ENCODE assay signal across 16 cellular contexts in genomic region chr5:139297439-139298133, GRCh38. TPM values are rescaled to one million over a fixed set of nuclear protein-coding genes. Genes with fewer than 3 reads are reported as not detected.
DNase-seq lines count a peak whose midpoint lies in the region; ATAC-seq, FAIRE-seq and TF ChIP-seq lines count a peak whose summit lies in the region.
"Had no signal": no experiment of that assay in that cellular context is flagged by ENCODE, and none has a peak within 500 bp of the region (broad histone marks: within the 10 kb centered on the region; RNA-seq: fewer than 3 reads in every experiment).

No MANE protein-coding gene starts in this region.

- DNase-seq in MCF 10A (ENCODE audit: unreplicated experiment) = no peak
- DNase-seq in mammary epithelial cell = no peak
- no peak for DNase-seq in activated CD4-positive, alpha-beta memory T cell treated with anti-CD3 and anti-CD28 coated beads for 36 hours
- DNase-seq in keratinocyte (ENCODE audit: low read depth, low spot score) = no peak
- DNase-seq in thoracic aorta (ENCODE audit: low spot score) = no peak
- DNase-seq in SKM-1 treated with dmso at 0.1 percent for 144 hours (lab: John Stamatoyannopoulos, UW; ENCODE audit: unreplicated experiment) = no peak
- no peak for DNase-seq in Right ventricle myocardium superior
- DNase-seq in germinal center (ENCODE audit: low spot score) = no peak
- DNase-seq: activated CD4-positive, CD25-positive, alpha-beta regulatory T cell treated with anti-CD3 and anti-CD28 coated beads, Interleukin-2, amount 50 U/mL, for 72 hours; heart left ventricle; midbrain; NCI-H2227 treated with DMSO at 0.1 percent for 48 hours; transverse colon had no signal

- peaks cover 56% of the 10 kb centered on the region for H3K36me3 Mint-ChIP-seq in MCF 10A (ENCODE audit: insufficient read depth, unreplicated experiment)
- H3K36me3 Mint-ChIP-seq in activated CD4-positive, alpha-beta memory T cell treated with anti-CD3 and anti-CD28 coated beads for 36 hours = peaks cover 33% of the 10 kb centered on the region

- no peaks in the 10 kb centered on the region for H3K9me3 ChIP-seq in mammary epithelial cell (replicated peaks; ENCODE audit: insufficient read depth, low read length)
- no peaks in the 10 kb centered on the region for H3K9me3 ChIP-seq in keratinocyte (ENCODE audit: control insufficient read depth, low read depth, low read length)
- no peaks in the 10 kb centered on the region for H3K9me3 ChIP-seq in thoracic aorta
- H3K9me3 ChIP-seq: heart left ventricle, transverse colon had no signal

- no peak for ATAC-seq in thoracic aorta (ENCODE audit: insufficient number of reproducible peaks, low FRiP score, low read depth)
- ATAC-seq in Right ventricle myocardium superior (ENCODE audit: poor library complexity) = no peak
- ATAC-seq: heart left ventricle, right cardiac atrium, Right ventricle myocardium inferior had no signal

- H3K4me2 ChIP-seq in mammary epithelial cell (ENCODE audit: insufficient read depth, low read depth, low read length) (no peak overlapping the region), keratinocyte (ENCODE audit: control insufficient read depth, extremely low read depth, insufficient read depth, low read depth, low read length) (peak overlapping the region; percentile 36)

- no peaks in the 10 kb centered on the region for H3K27me3 ChIP-seq in mammary epithelial cell (ENCODE audit: insufficient read depth, low read length)
- no peaks in the 10 kb centered on the region for H3K27me3 ChIP-seq in keratinocyte (ENCODE audit: control insufficient read depth, extremely low read depth, insufficient read depth, low read length)
- no peaks in the 10 kb centered on the region for H3K27me3 ChIP-seq in thoracic aorta (replicated peaks; ENCODE audit: insufficient read depth)
- H3K27me3 ChIP-seq: heart left ventricle, transverse colon had no signal

- H4K20me1 ChIP-seq in mammary epithelial cell (ENCODE audit: insufficient read depth, low read length) = peaks cover 49% of the 10 kb centered on the region
- peaks cover 55% of the 10 kb centered on the region for H4K20me1 ChIP-seq in keratinocyte (ENCODE audit: control insufficient read depth, extremely low read depth, insufficient read depth, low read length)

- POLR2A ChIA-PET in MCF 10A (lab: Yijun Ruan, JAX) = interaction anchor here (0.9 to 13.7 kb wide), 9 partner anchors 10 to 947 kb away, joined by 3 to 413 read pairs (median 7); partner anchors contain the start of gene PAIP2
- POLR2A ChIA-PET in activated CD4-positive, alpha-beta memory T cell treated with anti-CD3 and anti-CD28 coated beads for 36 hours (lab: Charles Lee) = interaction anchor here (1.6 to 10.0 kb wide), 4 partner anchors 9 to 44 kb away, joined by 3 to 112 read pairs (median 50); partner anchors contain the start of gene PAIP2

- dilution Hi-C loops in mammary epithelial cell (cut with HindIII; ENCODE audit: low sequenced_read_pairs) (no loop called here), keratinocyte (cut with MboI; ENCODE audit: extremely low pct_ligation_motif_present, low sequenced_read_pairs) (no loop called here)

- H3K9me1 ChIP-seq in keratinocyte (ENCODE audit: control insufficient read depth, extremely low read depth, insufficient read depth, low read length) = peaks cover 8% of the 10 kb centered on the region

- CTCF ChIA-PET in MCF 10A (lab: Yijun Ruan, JAX) = interaction anchor here (0.6 to 1.0 kb wide), 5 partner anchors 25 to 768 kb away, joined by 3 read pairs; partner anchors contain the start of gene SIL1
- CTCF ChIA-PET in mammary epithelial cell (lab: Charles Lee; ENCODE audit: low non-redundant PET) = no interaction called here
- CTCF ChIA-PET in activated CD4-positive, alpha-beta memory T cell treated with anti-CD3 and anti-CD28 coated beads for 36 hours (lab: Charles Lee) = interaction anchor here (0.8 to 1.5 kb wide), 4 partner anchors 11 to 119 kb away, joined by 3 read pairs; no protein-coding TSS in a partner anchor

- peaks cover 95% of the 10 kb centered on the region for H3K79me2 ChIP-seq in mammary epithelial cell (ENCODE audit: insufficient read depth, low read length)
- H3K79me2 ChIP-seq in keratinocyte (ENCODE audit: control insufficient read depth, insufficient read depth, low read length) = peaks cover 91% of the 10 kb centered on the region

- H3K27ac ChIP-seq in mammary epithelial cell (ENCODE audit: insufficient read depth, low read depth, low read length) = no peak overlapping the region
- no peak overlapping the region for H3K27ac ChIP-seq in keratinocyte (ENCODE audit: control insufficient read depth, insufficient read depth, low read length)
- no peak overlapping the region for H3K27ac ChIP-seq in thoracic aorta
- H3K27ac ChIP-seq: transverse colon had no signal

- H3K4me1 Mint-ChIP-seq in MCF 10A (ENCODE audit: insufficient read depth, unreplicated experiment) = peaks cover 58% of the 10 kb centered on the region
- H3K4me1 Mint-ChIP-seq in activated CD4-positive, alpha-beta memory T cell treated with anti-CD3 and anti-CD28 coated beads for 36 hours (ENCODE audit: low read depth) = peaks cover 66% of the 10 kb centered on the region

- no peak overlapping the region for H2AFZ ChIP-seq in mammary epithelial cell (ENCODE audit: low read depth, low read length)
- no peak overlapping the region for H2AFZ ChIP-seq in keratinocyte (ENCODE audit: control insufficient read depth, low read length)

- BruUV-seq in MCF 10A (replicated peaks; lab: Mats Ljungman, UMichigan) (no TSS peak), mammary epithelial cell (replicated peaks; lab: Mats Ljungman, UMichigan) (no TSS peak)

- 82% methylated on average over 2 of the region's 2 CpGs for WGBS in mammary epithelial cell (ENCODE audit: low coverage, missing lambda C conversion rate)

- H3K4me3 Mint-ChIP-seq in MCF 10A (ENCODE audit: unreplicated experiment) = peak overlapping the region; percentile 94
- peak overlapping the region; percentile 2 for H3K4me3 Mint-ChIP-seq in activated CD4-positive, alpha-beta memory T cell treated with anti-CD3 and anti-CD28 coated beads for 36 hours

- intact Hi-C loops in MCF 10A (cut with micrococcal nuclease) = no loop called here
- intact Hi-C loops in mammary epithelial cell (cut with micrococcal nuclease) = no loop called here
- intact Hi-C loops in activated CD4-positive, alpha-beta memory T cell treated with anti-CD3 and anti-CD28 coated beads for 36 hours (cut with micrococcal nuclease) = no loop called here
- intact Hi-C loops in Right ventricle myocardium superior (cut with DNase I) = loop anchor here (10.0 kb wide), 2 partner anchors 47 to 117 kb away; partner anchors contain the start of gene PAIP2

- H3K4me3 ChIP-seq in mammary epithelial cell (replicated peaks in 1 of 3; ENCODE audit: insufficient read depth in 1 of 3, low read depth in 2 of 3, low read length in 3 of 3) = no peak overlapping the region
- no peak overlapping the region for H3K4me3 ChIP-seq in keratinocyte (ENCODE audit: control insufficient read depth in 2 of 3, extremely low read depth in 1 of 3, insufficient read depth in 2 of 3, low read depth in 1 of 3, low read length in 3 of 3)
- H3K4me3 ChIP-seq in thoracic aorta = peak overlapping the region; percentile 0
- H3K4me3 ChIP-seq: transverse colon had no signal

- peak overlapping the region; percentile 99 for H3K27ac Mint-ChIP-seq in MCF 10A (ENCODE audit: low read depth, unreplicated experiment)
- H3K27ac Mint-ChIP-seq in activated CD4-positive, alpha-beta memory T cell treated with anti-CD3 and anti-CD28 coated beads for 36 hours = peak overlapping the region; percentile 80

- no peak for TF ChIP-seq CTCF in MCF 10A (IDR thresholded peaks at IDR 0.05; ENCODE audit: unreplicated experiment)
- no peak for TF ChIP-seq CTCF in mammary epithelial cell (conservative IDR thresholded peaks at IDR 0.05 in 1 of 2, IDR thresholded peaks at IDR 0.05 in 1 of 2; ENCODE audit: extremely low read depth in 1 of 2, insufficient read depth in 1 of 2, low read depth in 1 of 2, low read length in 2 of 2)
- no peak for TF ChIP-seq CTCF in keratinocyte (optimal IDR thresholded peaks at IDR 0.05 in 1 of 3, IDR thresholded peaks at IDR 0.05 in 1 of 3, conservative IDR thresholded peaks at IDR 0.05 in 1 of 3; ENCODE audit: extremely low read depth in 1 of 3, insufficient read depth in 2 of 3, low read length in 3 of 3)
- TF ChIP-seq CTCF in thoracic aorta (IDR thresholded peaks at IDR 0.05) = no peak

- FAIRE-seq in keratinocyte (lab: Jason Lieb, UNC) = no peak
- FAIRE-seq: H54 had no signal

- in situ Hi-C loops in mammary epithelial cell (cut with MboI; ENCODE audit: low sequenced_read_pairs in 2 of 2) = no loop called here

- H3K36me3 ChIP-seq in mammary epithelial cell (ENCODE audit: insufficient read depth, low read length) (no peaks in the 10 kb centered on the region), keratinocyte (ENCODE audit: control insufficient read depth in 2 of 2, extremely low read depth in 1 of 2, insufficient read depth in 2 of 2, low read length in 2 of 2) (peaks cover 0 to 4% of the 10 kb centered on the region in 2 experiments), thoracic aorta (no peaks in the 10 kb centered on the region)
- H3K36me3 ChIP-seq: heart left ventricle, transverse colon had no signal

- H3K4me1 ChIP-seq in mammary epithelial cell (ENCODE audit: insufficient read depth, low read length) (peaks cover 14% of the 10 kb centered on the region), keratinocyte (ENCODE audit: control insufficient read depth, extremely low read depth, insufficient read depth, low read length) (peaks cover 21% of the 10 kb centered on the region), thoracic aorta (ENCODE audit: control insufficient read depth in 1 of 2, low read depth in 2 of 2) (peaks cover 69 to 75% of the 10 kb centered on the region in 2 donors)

- no peaks in the 10 kb centered on the region for H3K9me3 Mint-ChIP-seq in MCF 10A (ENCODE audit: unreplicated experiment)
- H3K9me3 Mint-ChIP-seq in activated CD4-positive, alpha-beta memory T cell treated with anti-CD3 and anti-CD28 coated beads for 36 hours = no peaks in the 10 kb centered on the region

- H3K9ac ChIP-seq in mammary epithelial cell (ENCODE audit: insufficient read depth, low read length) = no peak overlapping the region
- H3K9ac ChIP-seq in keratinocyte (ENCODE audit: control insufficient read depth, extremely low read depth, insufficient read depth, low read length) = no peak overlapping the region

- no peaks in the 10 kb centered on the region for H3K27me3 Mint-ChIP-seq in MCF 10A (ENCODE audit: insufficient read depth, unreplicated experiment)
- no peaks in the 10 kb centered on the region for H3K27me3 Mint-ChIP-seq in activated CD4-positive, alpha-beta memory T cell treated with anti-CD3 and anti-CD28 coated beads for 36 hours

RNA-seq across cellular contexts. Expression of gene MATR3, which starts 4.0 kb away (rescaled TPM):
- total RNA-seq in MCF 10A (2022) = 152 and 159 TPM in 2 replicates
- total RNA-seq in mammary epithelial cell = 100 to 1,000 TPM; 118 to 185 TPM
- polyA plus RNA-seq in mammary epithelial cell = 62.8 TPM
- 219 TPM for polyA minus RNA-seq in mammary epithelial cell
- total RNA-seq in activated CD4-positive, alpha-beta memory T cell treated with anti-CD3 and anti-CD28 coated beads for 36 hours = 100 to 1,000 TPM; 163 to 179 TPM
- 81.6 to 122 TPM (median 82.8 TPM) in 3 replicates for polyA plus RNA-seq in keratinocyte
- 430 TPM for polyA plus RNA-seq in keratinocyte (2011; ENCODE audit: low read depth)
- 43.4 and 70.2 TPM in 2 replicates for polyA plus RNA-seq in keratinocyte (2011; cell fraction: cytosol; rRNA removed)
- polyA plus RNA-seq in keratinocyte (2011; cell fraction: nucleus; rRNA removed) = 70.4 and 82.4 TPM in 2 replicates
- 84.6 and 125 TPM in 2 replicates for polyA plus RNA-seq in keratinocyte (2012; ENCODE audit: low replicate concordance)
- 142 to 184 TPM (median 144 TPM) in 3 replicates for polyA minus RNA-seq in keratinocyte
- polyA minus RNA-seq in keratinocyte (2011; cell fraction: cytosol; rRNA and poly(A)+ RNA removed) = 52.9 TPM
- 62.5 and 132 TPM in 2 replicates for polyA minus RNA-seq in keratinocyte (2011; cell fraction: nucleus; rRNA and poly(A)+ RNA removed)
- 100 to 1,000 TPM; 194 to 264 TPM for total RNA-seq in thoracic aorta
- 111 TPM for total RNA-seq in Right ventricle myocardium superior

RNA-seq across cellular contexts. Expression of gene PAIP2, which starts 44.1 kb away (rescaled TPM):
- total RNA-seq in MCF 10A (2022) (104 and 108 TPM in 2 replicates), mammary epithelial cell (10 to 100 TPM; 38.0 to 43.6 TPM), thoracic aorta (10 to 100 TPM; 53.9 to 65.6 TPM), Right ventricle myocardium superior (142 TPM)
- polyA plus RNA-seq in mammary epithelial cell (37.5 TPM), keratinocyte (31.0 to 65.6 TPM (median 43.8 TPM) in 3 replicates)
- polyA minus RNA-seq in mammary epithelial cell (22.4 TPM), keratinocyte (7.7 to 32.7 TPM (median 10.2 TPM) in 3 replicates)
- total RNA-seq in activated CD4-positive, alpha-beta memory T cell treated with anti-CD3 and anti-CD28 coated beads for 36 hours = 100 to 1,000 TPM; 104 to 110 TPM
- polyA plus RNA-seq in keratinocyte (2011; ENCODE audit: low read depth) = 80.5 TPM
- 36.1 and 63.7 TPM in 2 replicates for polyA plus RNA-seq in keratinocyte (2011; cell fraction: cytosol; rRNA removed)
- 22.0 and 33.2 TPM in 2 replicates for polyA plus RNA-seq in keratinocyte (2011; cell fraction: nucleus; rRNA removed)
- polyA plus RNA-seq in keratinocyte (2012; ENCODE audit: low replicate concordance) = 41.7 and 65.0 TPM in 2 replicates
- 50.8 TPM for polyA minus RNA-seq in keratinocyte (2011; cell fraction: cytosol; rRNA and poly(A)+ RNA removed)
- polyA minus RNA-seq in keratinocyte (2011; cell fraction: nucleus; rRNA and poly(A)+ RNA removed) = 7.9 and 13.3 TPM in 2 replicates
